ENCODE assay signal across 26 cellular contexts in genomic region chr18:54798186-54798585, GRCh38. TPM values are rescaled to one million over a fixed set of nuclear protein-coding genes. Genes with fewer than 3 reads are reported as not detected.
"Had no signal": no experiment of that assay in that cellular context is flagged by ENCODE, and none has a peak within 500 bp of the region (broad histone marks: within the 10 kb centered on the region; RNA-seq: fewer than 3 reads in every experiment).

No MANE protein-coding gene starts in this region.

- H3K9me3 ChIP-seq: colonic mucosa, esophagus squamous epithelium, gastrocnemius medialis, heart right ventricle, left ventricle myocardium inferior, lower lobe of right lung had no signal

- H3K4me1 ChIP-seq: colonic mucosa, esophagus squamous epithelium, gastrocnemius medialis, heart right ventricle, left ventricle myocardium inferior, lower lobe of right lung had no signal

- H3K27me3 ChIP-seq: colonic mucosa, esophagus squamous epithelium, gastrocnemius medialis, heart right ventricle had no signal

- DNase-seq: colonic mucosa; cortex of kidney; effector CD8-positive, alpha-beta T cell; effector memory CD8-positive, alpha-beta T cell; endodermal cell; erythroblast; esophagus squamous epithelium; foreskin fibroblast; foreskin melanocyte; gastrocnemius medialis; glutamatergic neuron; head of caudate nucleus; heart right ventricle; hippocampal formation; left colon; left ventricle myocardium inferior; lower lobe of right lung; mesendoderm; midbrain had no signal

- H3K36me3 ChIP-seq: colonic mucosa, esophagus squamous epithelium, gastrocnemius medialis, heart right ventricle, left ventricle myocardium inferior, lower lobe of right lung had no signal

- H3K4me3 ChIP-seq: colonic mucosa, esophagus squamous epithelium, gastrocnemius medialis, heart right ventricle, left ventricle myocardium inferior, lower lobe of right lung had no signal

- ATAC-seq: effector memory CD8-positive, alpha-beta T cell; esophagus mucosa; gastrocnemius medialis; heart right ventricle; left colon; left lobe of liver; lower lobe of right lung had no signal

- H3K27ac ChIP-seq: colonic mucosa, epithelial cell of prostate, esophagus squamous epithelium, gastrocnemius medialis, heart right ventricle, left ventricle myocardium inferior, lower lobe of right lung had no signal

- FAIRE-seq: islet of Langerhans, keratinocyte had no signal

RNA-seq across cellular contexts. Expression of gene RAB27B, which starts 30.1 kb away (rescaled TPM):
- total RNA-seq: dermis microvascular lymphatic vessel endothelial cell, lung microvascular endothelial cell had no signal
